Comparison of ENCODE assay signal across 1 cellular context in genomic region chr12:80419660-80420059, GRCh38.
TF ChIP-seq lines count a peak whose summit lies in the region.

No MANE protein-coding gene starts in this region.

TF ChIP-seq in H1, 55 proteins besides CTCF, POLR2A, EP300 and RAD21 (continued from another document):
- no peak for TF ChIP-seq JUND (IDR thresholded peaks at IDR 0.05; ENCODE audit: low read length)
- no peak for TF ChIP-seq CHD2 (IDR thresholded peaks at IDR 0.05; ENCODE audit: low read length)
- TF ChIP-seq RBBP5 (IDR thresholded peaks at IDR 0.05; ENCODE audit: borderline replicate concordance, low read depth, low read length): no peak
- no peak for TF ChIP-seq SRF (IDR thresholded peaks at IDR 0.05; ENCODE audit: low read depth, low read length)
